ENCODE assay signal across 8 cellular contexts in the genomic region with DNA sequence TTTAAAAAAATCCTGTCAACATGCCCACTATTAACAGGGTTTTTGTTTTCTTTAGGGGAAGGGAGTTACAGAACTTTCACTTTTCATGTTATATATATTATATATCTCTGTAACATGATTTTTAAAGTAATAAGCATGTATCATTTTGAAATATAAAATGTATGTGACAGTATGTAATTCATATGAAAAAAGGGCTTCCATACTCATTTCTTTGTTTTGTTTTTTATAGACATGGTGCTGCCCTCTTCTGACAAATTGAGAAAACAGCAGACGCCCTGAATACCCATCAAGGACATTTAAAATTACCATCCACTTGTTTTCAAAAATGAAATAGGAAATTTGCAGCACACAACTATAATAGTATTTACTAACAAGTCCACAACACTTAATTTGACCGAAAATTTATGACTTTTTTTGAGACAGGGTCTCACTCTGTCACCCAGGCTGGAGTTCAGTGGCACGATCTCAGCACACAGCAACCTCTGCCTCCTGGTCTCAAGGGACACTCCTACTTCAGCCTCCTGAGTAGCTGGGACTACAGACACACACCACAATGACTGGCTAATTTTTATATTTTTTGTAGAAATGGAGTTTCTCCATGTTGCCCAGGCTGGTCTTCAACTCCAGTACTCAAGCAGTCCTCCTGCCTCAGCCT. TPM values are rescaled to one million over a fixed set of nuclear protein-coding genes. Genes with fewer than 3 reads are reported as not detected.
DNase-seq lines count a peak whose midpoint lies in the region; ATAC-seq, FAIRE-seq and TF ChIP-seq lines count a peak whose summit lies in the region.

No MANE protein-coding gene starts in this region.

- peak in 2 of 3 donors; percentile 42 to 61 for DNase-seq in CD4-positive, CD25-positive, alpha-beta regulatory T cell
- DNase-seq in GM19239 (ENCODE audit: insufficient read length, low spot score) (peak; percentile 12), RCC 7860 (ENCODE audit: low spot score) (peak; percentile 42), fibroblast of lung (ENCODE audit: low read depth in 2 of 2) (peak; percentile 44 to 62), pons (ENCODE audit: low spot score) (peak; percentile 48), middle frontal gyrus (ENCODE audit: extremely low spot score, low spot score) (no peak)

- no peaks in the 10 kb centered on the region for H3K27me3 ChIP-seq in CD4-positive, CD25-positive, alpha-beta regulatory T cell (ENCODE audit: control insufficient read depth, insufficient read depth, low read length)
- H3K27me3 ChIP-seq in fibroblast of lung (ENCODE audit: control insufficient read depth, insufficient read depth, low read length): no peaks in the 10 kb centered on the region

- no peaks in the 10 kb centered on the region for H4K20me1 ChIP-seq in fibroblast of lung (ENCODE audit: control insufficient read depth, extremely low read depth, insufficient read depth, low read length)

- no peak overlapping the region for H3K27ac Mint-ChIP-seq in CD4-positive, CD25-positive, alpha-beta regulatory T cell

- H3K36me3 Mint-ChIP-seq in CD4-positive, CD25-positive, alpha-beta regulatory T cell: peaks cover 16% of the 10 kb centered on the region

- no peaks in the 10 kb centered on the region for H3K9me3 Mint-ChIP-seq in CD4-positive, CD25-positive, alpha-beta regulatory T cell

- no peaks in the 10 kb centered on the region for H3K9me3 ChIP-seq in CD4-positive, CD25-positive, alpha-beta regulatory T cell (ENCODE audit: control insufficient read depth in 2 of 2, low read length in 2 of 2)
- H3K9me3 ChIP-seq in fibroblast of lung (ENCODE audit: control insufficient read depth, insufficient read depth, low read depth, low read length): no peaks in the 10 kb centered on the region

- H3K27me3 Mint-ChIP-seq in CD4-positive, CD25-positive, alpha-beta regulatory T cell: no peaks in the 10 kb centered on the region

- peak; percentile 48 to 57 for TF ChIP-seq CTCF in fibroblast of lung (conservative IDR thresholded peaks at IDR 0.05 in 1 of 2, IDR thresholded peaks at IDR 0.05 in 1 of 2; ENCODE audit: low read depth in 1 of 2, low read length in 2 of 2)

- peak overlapping the region; percentile 4 for H3K4me2 ChIP-seq in fibroblast of lung (ENCODE audit: extremely low read depth, insufficient read depth, low read length)

- H3K79me2 ChIP-seq in fibroblast of lung (ENCODE audit: control insufficient read depth, insufficient read depth, low read length): no peaks in the 10 kb centered on the region

- no peak overlapping the region for H2AFZ ChIP-seq in fibroblast of lung (ENCODE audit: low read length)

- no peak overlapping the region for H3K4me3 ChIP-seq in CD4-positive, CD25-positive, alpha-beta regulatory T cell (ENCODE audit: low read depth, low read length)
- no peak overlapping the region for H3K4me3 ChIP-seq in fibroblast of lung (replicated peaks in 1 of 4; ENCODE audit: control extremely low read depth in 1 of 4, insufficient read depth in 1 of 4, low read depth in 3 of 4, low read length in 4 of 4)

- no peak overlapping the region for H3K27ac ChIP-seq in CD4-positive, CD25-positive, alpha-beta regulatory T cell (ENCODE audit: insufficient read depth, low read length, poor library complexity, severe bottlenecking)
- H3K27ac ChIP-seq in fibroblast of lung (ENCODE audit: insufficient read depth, low read length): no peak overlapping the region

- H3K36me3 ChIP-seq in CD4-positive, CD25-positive, alpha-beta regulatory T cell (ENCODE audit: control insufficient read depth, insufficient read depth, low read length): peaks cover 19% of the 10 kb centered on the region
- H3K36me3 ChIP-seq in fibroblast of lung (ENCODE audit: control insufficient read depth, insufficient read depth, low read length): no peaks in the 10 kb centered on the region

- H3K4me3 Mint-ChIP-seq in CD4-positive, CD25-positive, alpha-beta regulatory T cell: no peak overlapping the region

- peaks cover 4 to 8% (median 5%) of the 10 kb centered on the region in 4 donors for H3K4me1 Mint-ChIP-seq in CD4-positive, CD25-positive, alpha-beta regulatory T cell

- H3K4me1 ChIP-seq in CD4-positive, CD25-positive, alpha-beta regulatory T cell (ENCODE audit: control insufficient read depth, insufficient read depth, low read length, poor library complexity, severe bottlenecking): no peaks in the 10 kb centered on the region
- peaks cover 2% of the 10 kb centered on the region for H3K4me1 ChIP-seq in fibroblast of lung (ENCODE audit: control insufficient read depth, extremely low read depth, insufficient read depth, low read length)

- FAIRE-seq in GM19239 (lab: Jason Lieb, UNC) (no peak), RCC 7860 (lab: Jason Lieb, UNC) (peak; percentile 76)

- ATAC-seq in CD4-positive, CD25-positive, alpha-beta regulatory T cell (ENCODE audit: low read depth in 2 of 2): peak in 1 of 2 donors; percentile 34
- ATAC-seq in GM18870 (IDR thresholded peaks at IDR 0.05; ENCODE audit: unreplicated experiment) (no peak), HG03095 (IDR thresholded peaks at IDR 0.05; ENCODE audit: unreplicated experiment) (no peak)

- no peak overlapping the region for H3K9ac ChIP-seq in fibroblast of lung (ENCODE audit: insufficient read depth, low read length)

RNA-seq across cellular contexts. Expression of a gene that starts 30.4 kb away (rescaled TPM):
- total RNA-seq in CD4-positive, CD25-positive, alpha-beta regulatory T cell: 41.7 TPM
- polyA plus RNA-seq in CD4-positive, CD25-positive, alpha-beta regulatory T cell: 10 to 100 TPM; 32.0 to 63.8 (median 37.2) TPM
- 47.9 and 59.8 TPM in 2 replicates for total RNA-seq in fibroblast of lung
- polyA plus RNA-seq in fibroblast of lung: 69.6 and 80.0 TPM in 2 replicates
- polyA plus RNA-seq in fibroblast of lung (2012): 71.6 and 79.4 TPM in 2 replicates
- polyA minus RNA-seq in fibroblast of lung (ENCODE audit: low replicate concordance): 10.1 and 14.2 TPM in 2 replicates
